8 cellular contexts compared by ENCODE assay signal in genomic region chr2:69828913-69829242, GRCh38. TPM values are rescaled to one million over a fixed set of nuclear protein-coding genes. Genes with fewer than 3 reads are reported as not detected.
DNase-seq lines count a peak whose midpoint lies in the region; ATAC-seq, FAIRE-seq and TF ChIP-seq lines count a peak whose summit lies in the region.

No MANE protein-coding gene starts in this region.

- TF ChIP-seq CTCF in neural cell (IDR thresholded peaks at IDR 0.05; ENCODE audit: poor library complexity, severe bottlenecking) = no peak

- peak overlapping the region; percentile 64 for H3K27ac ChIP-seq in HUES6 (ENCODE audit: low read depth, low read length)
- H3K27ac ChIP-seq in cingulate gyrus (ENCODE audit: low read depth, low read length) = peak overlapping the region; percentile 92
- H3K27ac ChIP-seq in neural cell (ENCODE audit: low read length) = peak overlapping the region; percentile 88

- H3K9me2 ChIP-seq in neural cell (ENCODE audit: insufficient read depth, low read length) = no peaks in the 10 kb centered on the region

- no peaks in the 10 kb centered on the region for H3F3A ChIP-seq in neural cell (ENCODE audit: insufficient read depth, low read length, poor library complexity, severe bottlenecking)

- peaks cover 4% of the 10 kb centered on the region for H3K4me1 ChIP-seq in HUES6 (ENCODE audit: control insufficient read depth, insufficient read depth, low read length)

- no peak for FAIRE-seq in urothelium cell line (lab: Jason Lieb, UNC)

- H4K20me1 ChIP-seq in neural cell (ENCODE audit: insufficient read depth) = no peaks in the 10 kb centered on the region

- no peak for TF ChIP-seq RAD21 in neural cell (conservative IDR thresholded peaks at IDR 0.05)

- no peak for TF ChIP-seq EP300 in neural cell (conservative IDR thresholded peaks at IDR 0.05; ENCODE audit: poor library complexity, severe bottlenecking)

- peak overlapping the region; percentile 81 for H3K4me3 ChIP-seq in HUES6 (ENCODE audit: low read depth, low read length)
- H3K4me3 ChIP-seq in neural cell (ENCODE audit: low read length) = peak overlapping the region; percentile 97

- H3K4me2 ChIP-seq in neural cell (ENCODE audit: low read length) = peak overlapping the region; percentile 97

- H3K9me3 ChIP-seq in HUES6 (ENCODE audit: control insufficient read depth, insufficient read depth, low read depth, low read length) (no peaks in the 10 kb centered on the region), neural cell (ENCODE audit: low read length) (no peaks in the 10 kb centered on the region)

- peak overlapping the region; percentile 100 for H2AFZ ChIP-seq in neural cell (ENCODE audit: low read depth, low read length)

- H3K27me3 ChIP-seq in HUES6 (ENCODE audit: control insufficient read depth, insufficient read depth, low read length) = no peaks in the 10 kb centered on the region
- H3K27me3 ChIP-seq in neural cell (ENCODE audit: insufficient read depth, low read depth, low read length) = no peaks in the 10 kb centered on the region

- peak overlapping the region; percentile 75 for H3K9ac ChIP-seq in HUES6 (ENCODE audit: low read length)
- H3K9ac ChIP-seq in neural cell (ENCODE audit: low read length) = peak overlapping the region; percentile 81

- H3K36me3 ChIP-seq in HUES6 (ENCODE audit: control insufficient read depth, insufficient read depth, low read length) (peaks cover 13% of the 10 kb centered on the region; the same call in 1 of the 2 replicates), neural cell (ENCODE audit: insufficient read depth, low read length) (no peaks in the 10 kb centered on the region)

- peak; percentile 4 for ATAC-seq in GM19397 (IDR thresholded peaks at IDR 0.05; ENCODE audit: unreplicated experiment)
- no peak for ATAC-seq in GM21381 (IDR thresholded peaks at IDR 0.05; ENCODE audit: unreplicated experiment)

- H3K79me2 ChIP-seq in neural cell (replicated peaks; ENCODE audit: insufficient read depth, low read length) = peaks cover 35% of the 10 kb centered on the region

- DNase-seq in AG08396 (ENCODE audit: low spot score) = no peak
- DNase-seq in urothelium cell line (ENCODE audit: low spot score) = no peak
- no peak for DNase-seq in anterior cingulate cortex (lab: John Stamatoyannopoulos, UW)

TF ChIP-seq in neural cell, 6 proteins besides CTCF, POLR2A, EP300 and RAD21:
- TF ChIP-seq SMC3 (conservative IDR thresholded peaks at IDR 0.05; ENCODE audit: poor library complexity) (no peak), TAF1 (IDR thresholded peaks at IDR 0.05; ENCODE audit: low read depth) (no peak), POLR2AphosphoS5 (IDR thresholded peaks at IDR 0.05) (no peak), MXI1 (conservative IDR thresholded peaks at IDR 0.05; ENCODE audit: poor library complexity, severe bottlenecking) (no peak), EZH2 (IDR thresholded peaks at IDR 0.05; ENCODE audit: borderline replicate concordance, insufficient read depth, low read length, poor library complexity, severe bottlenecking) (no peak), REST (IDR thresholded peaks at IDR 0.05; ENCODE audit: borderline replicate concordance) (no peak)

RNA-seq across cellular contexts. Expression of gene GMCL1, which starts 0.6 kb away (rescaled TPM):
- 18.2 and 18.8 TPM in 2 replicates for polyA plus RNA-seq in neural cell
- 16.3 and 19.3 TPM in 2 replicates for polyA minus RNA-seq in neural cell
